20 cellular contexts compared by ENCODE assay signal in genomic region chrY:8590641-8591040, GRCh38.
DNase-seq lines count a peak whose midpoint lies in the region; ATAC-seq and TF ChIP-seq lines count a peak whose summit lies in the region.
"Had no signal": no experiment of that assay in that cellular context is flagged by ENCODE, and none has a peak within 500 bp of the region (broad histone marks: within the 10 kb centered on the region; RNA-seq: fewer than 3 reads in every experiment).

No MANE protein-coding gene starts in this region.

- H3K36me3 ChIP-seq in heart right ventricle = no peaks in the 10 kb centered on the region
- H3K36me3 ChIP-seq: BLaER1 treated with 17β-estradiol and CSF1 and Interleukin-3, amounts not matched to agents 10 nM and 100 nM had no signal

- H3K27me3 ChIP-seq in heart right ventricle = no peaks in the 10 kb centered on the region
- H3K27me3 ChIP-seq: BLaER1 treated with 17β-estradiol and CSF1 and Interleukin-3, amounts not matched to agents 10 nM and 100 nM had no signal

- no peak for TF ChIP-seq CTCF in heart right ventricle (IDR thresholded peaks at IDR 0.05)

- H3K4me3 ChIP-seq in heart right ventricle = no peak overlapping the region
- H3K4me3 ChIP-seq: BLaER1 treated with 17β-estradiol and CSF1 and Interleukin-3, amounts not matched to agents 10 nM and 100 nM; GM12878 had no signal

- no peaks in the 10 kb centered on the region for H3K9me3 ChIP-seq in heart right ventricle
- H3K9me3 ChIP-seq: BLaER1 treated with 17β-estradiol and CSF1 and Interleukin-3, amounts not matched to agents 10 nM and 100 nM; Caco-2 had no signal

- no peak overlapping the region for H3K27ac ChIP-seq in heart right ventricle
- H3K27ac ChIP-seq: BLaER1 treated with 17β-estradiol and CSF1 and Interleukin-3, amounts not matched to agents 10 nM and 100 nM; C4-2B had no signal

- H3K4me1 ChIP-seq in heart right ventricle = no peaks in the 10 kb centered on the region
- H3K4me1 ChIP-seq: BLaER1 treated with 17β-estradiol and CSF1 and Interleukin-3, amounts not matched to agents 10 nM and 100 nM; Caco-2 had no signal

- 34 to 40% methylated on average over 2 of the region's 2 CpGs for WGBS in heart right ventricle, 2 donors

- intact Hi-C loops in Right ventricle myocardium superior (cut with DNase I) (no loop called here), cardiac septum (cut with DNase I) (no loop called here), heart right ventricle (cut with DNase I) (no loop called here), left ventricle myocardium superior (cut with micrococcal nuclease) (no loop called here)

- DNase-seq in Right ventricle myocardium superior (peak; percentile 44), cardiac septum (ENCODE audit: low spot score) (no peak), cerebellar cortex (ENCODE audit: low spot score) (peak; percentile 92), heart right ventricle (peak; percentile 4 to 15), left ventricle myocardium superior (peak; percentile 31), AG08396 (ENCODE audit: low spot score) (no peak), hypothalamus (lab: John Stamatoyannopoulos, UW) (no peak)
- DNase-seq: 8988T; ACHN; AML-193; Caco-2; Calu3; CD4-positive, alpha-beta T cell; CD8-positive, alpha-beta T cell; DMS79 treated with DMSO at 0.1 percent for 48 hours; GDM1 had no signal

- ATAC-seq in Right ventricle myocardium superior (ENCODE audit: poor library complexity) = peak; percentile 87
- peak in 3 of 8 donors; percentile 61 to 82 (median 70) for ATAC-seq in heart right ventricle
- peak; percentile 71 for ATAC-seq in left ventricle myocardium superior
- ATAC-seq in HG03439 (IDR thresholded peaks at IDR 0.05; ENCODE audit: unreplicated experiment) = no peak
- ATAC-seq: CD8-positive, alpha-beta T cell; GM12878 had no signal

Comparison
In these comparisons a context has a peak if more than half of its experiments do, and no peak if none do; other contexts are left out.
1. DNase-seq: peak in Right ventricle myocardium superior (single experiment), cerebellar cortex (single experiment), heart right ventricle (2 of 2) and left ventricle myocardium superior (single experiment); none in cardiac septum (single experiment), AG08396 (single experiment) and hypothalamus (0 of 51).